ENCODE assay signal across 1 cellular context in genomic region chr9:37002036-37002412, GRCh38.
TF ChIP-seq lines count a peak whose summit lies in the region.

No MANE protein-coding gene starts in this region.

TF ChIP-seq in H1, 55 proteins besides CTCF, POLR2A, EP300 and RAD21:
- TF ChIP-seq SP2 (IDR thresholded peaks at IDR 0.05; ENCODE audit: low read length), result no peak
- TF ChIP-seq BRCA1 (IDR thresholded peaks at IDR 0.05; ENCODE audit: low read depth, low read length), result no peak
- no peak for TF ChIP-seq KDM1A (IDR thresholded peaks at IDR 0.05; ENCODE audit: borderline replicate concordance, low read length)
- TF ChIP-seq JUND (IDR thresholded peaks at IDR 0.05; ENCODE audit: low read length), result no peak
- no peak for TF ChIP-seq SAP30 (IDR thresholded peaks at IDR 0.05; ENCODE audit: insufficient read depth, insufficient replicate concordance, low read length)
- TF ChIP-seq POLR2AphosphoS5 (IDR thresholded peaks at IDR 0.05; ENCODE audit: low read depth, low read length), result no peak
- TF ChIP-seq KDM5A (IDR thresholded peaks at IDR 0.05; ENCODE audit: low read length), result no peak
- no peak for TF ChIP-seq HDAC2 (IDR thresholded peaks at IDR 0.05; ENCODE audit: borderline replicate concordance in 1 of 2, low read depth in 2 of 2, low read length in 2 of 2)
- no peak for TF ChIP-seq E2F6 (IDR thresholded peaks at IDR 0.05)
- no peak for TF ChIP-seq JUN (IDR thresholded peaks at IDR 0.05; ENCODE audit: low read depth, low read length)
